ENCODE assay signal across 1 cellular context in genomic region chr16:4664538-4665418, GRCh38.
TF ChIP-seq lines count a peak whose summit lies in the region.

No MANE protein-coding gene starts in this region.

TF ChIP-seq in H1, 55 proteins besides CTCF, POLR2A, EP300 and RAD21 (continued from another document):
- TF ChIP-seq BCL11A (IDR thresholded peaks at IDR 0.05; ENCODE audit: low read depth in 2 of 2, low read length in 2 of 2) (no peak), SIX5 (IDR thresholded peaks at IDR 0.05; ENCODE audit: low read depth, low read length) (no peak), ATF3 (IDR thresholded peaks at IDR 0.05; ENCODE audit: insufficient read depth, low read depth, low read length) (no peak), YY1 (IDR thresholded peaks at IDR 0.05; ENCODE audit: low read depth, low read length) (no peak)
- TF ChIP-seq, protein P1, sequence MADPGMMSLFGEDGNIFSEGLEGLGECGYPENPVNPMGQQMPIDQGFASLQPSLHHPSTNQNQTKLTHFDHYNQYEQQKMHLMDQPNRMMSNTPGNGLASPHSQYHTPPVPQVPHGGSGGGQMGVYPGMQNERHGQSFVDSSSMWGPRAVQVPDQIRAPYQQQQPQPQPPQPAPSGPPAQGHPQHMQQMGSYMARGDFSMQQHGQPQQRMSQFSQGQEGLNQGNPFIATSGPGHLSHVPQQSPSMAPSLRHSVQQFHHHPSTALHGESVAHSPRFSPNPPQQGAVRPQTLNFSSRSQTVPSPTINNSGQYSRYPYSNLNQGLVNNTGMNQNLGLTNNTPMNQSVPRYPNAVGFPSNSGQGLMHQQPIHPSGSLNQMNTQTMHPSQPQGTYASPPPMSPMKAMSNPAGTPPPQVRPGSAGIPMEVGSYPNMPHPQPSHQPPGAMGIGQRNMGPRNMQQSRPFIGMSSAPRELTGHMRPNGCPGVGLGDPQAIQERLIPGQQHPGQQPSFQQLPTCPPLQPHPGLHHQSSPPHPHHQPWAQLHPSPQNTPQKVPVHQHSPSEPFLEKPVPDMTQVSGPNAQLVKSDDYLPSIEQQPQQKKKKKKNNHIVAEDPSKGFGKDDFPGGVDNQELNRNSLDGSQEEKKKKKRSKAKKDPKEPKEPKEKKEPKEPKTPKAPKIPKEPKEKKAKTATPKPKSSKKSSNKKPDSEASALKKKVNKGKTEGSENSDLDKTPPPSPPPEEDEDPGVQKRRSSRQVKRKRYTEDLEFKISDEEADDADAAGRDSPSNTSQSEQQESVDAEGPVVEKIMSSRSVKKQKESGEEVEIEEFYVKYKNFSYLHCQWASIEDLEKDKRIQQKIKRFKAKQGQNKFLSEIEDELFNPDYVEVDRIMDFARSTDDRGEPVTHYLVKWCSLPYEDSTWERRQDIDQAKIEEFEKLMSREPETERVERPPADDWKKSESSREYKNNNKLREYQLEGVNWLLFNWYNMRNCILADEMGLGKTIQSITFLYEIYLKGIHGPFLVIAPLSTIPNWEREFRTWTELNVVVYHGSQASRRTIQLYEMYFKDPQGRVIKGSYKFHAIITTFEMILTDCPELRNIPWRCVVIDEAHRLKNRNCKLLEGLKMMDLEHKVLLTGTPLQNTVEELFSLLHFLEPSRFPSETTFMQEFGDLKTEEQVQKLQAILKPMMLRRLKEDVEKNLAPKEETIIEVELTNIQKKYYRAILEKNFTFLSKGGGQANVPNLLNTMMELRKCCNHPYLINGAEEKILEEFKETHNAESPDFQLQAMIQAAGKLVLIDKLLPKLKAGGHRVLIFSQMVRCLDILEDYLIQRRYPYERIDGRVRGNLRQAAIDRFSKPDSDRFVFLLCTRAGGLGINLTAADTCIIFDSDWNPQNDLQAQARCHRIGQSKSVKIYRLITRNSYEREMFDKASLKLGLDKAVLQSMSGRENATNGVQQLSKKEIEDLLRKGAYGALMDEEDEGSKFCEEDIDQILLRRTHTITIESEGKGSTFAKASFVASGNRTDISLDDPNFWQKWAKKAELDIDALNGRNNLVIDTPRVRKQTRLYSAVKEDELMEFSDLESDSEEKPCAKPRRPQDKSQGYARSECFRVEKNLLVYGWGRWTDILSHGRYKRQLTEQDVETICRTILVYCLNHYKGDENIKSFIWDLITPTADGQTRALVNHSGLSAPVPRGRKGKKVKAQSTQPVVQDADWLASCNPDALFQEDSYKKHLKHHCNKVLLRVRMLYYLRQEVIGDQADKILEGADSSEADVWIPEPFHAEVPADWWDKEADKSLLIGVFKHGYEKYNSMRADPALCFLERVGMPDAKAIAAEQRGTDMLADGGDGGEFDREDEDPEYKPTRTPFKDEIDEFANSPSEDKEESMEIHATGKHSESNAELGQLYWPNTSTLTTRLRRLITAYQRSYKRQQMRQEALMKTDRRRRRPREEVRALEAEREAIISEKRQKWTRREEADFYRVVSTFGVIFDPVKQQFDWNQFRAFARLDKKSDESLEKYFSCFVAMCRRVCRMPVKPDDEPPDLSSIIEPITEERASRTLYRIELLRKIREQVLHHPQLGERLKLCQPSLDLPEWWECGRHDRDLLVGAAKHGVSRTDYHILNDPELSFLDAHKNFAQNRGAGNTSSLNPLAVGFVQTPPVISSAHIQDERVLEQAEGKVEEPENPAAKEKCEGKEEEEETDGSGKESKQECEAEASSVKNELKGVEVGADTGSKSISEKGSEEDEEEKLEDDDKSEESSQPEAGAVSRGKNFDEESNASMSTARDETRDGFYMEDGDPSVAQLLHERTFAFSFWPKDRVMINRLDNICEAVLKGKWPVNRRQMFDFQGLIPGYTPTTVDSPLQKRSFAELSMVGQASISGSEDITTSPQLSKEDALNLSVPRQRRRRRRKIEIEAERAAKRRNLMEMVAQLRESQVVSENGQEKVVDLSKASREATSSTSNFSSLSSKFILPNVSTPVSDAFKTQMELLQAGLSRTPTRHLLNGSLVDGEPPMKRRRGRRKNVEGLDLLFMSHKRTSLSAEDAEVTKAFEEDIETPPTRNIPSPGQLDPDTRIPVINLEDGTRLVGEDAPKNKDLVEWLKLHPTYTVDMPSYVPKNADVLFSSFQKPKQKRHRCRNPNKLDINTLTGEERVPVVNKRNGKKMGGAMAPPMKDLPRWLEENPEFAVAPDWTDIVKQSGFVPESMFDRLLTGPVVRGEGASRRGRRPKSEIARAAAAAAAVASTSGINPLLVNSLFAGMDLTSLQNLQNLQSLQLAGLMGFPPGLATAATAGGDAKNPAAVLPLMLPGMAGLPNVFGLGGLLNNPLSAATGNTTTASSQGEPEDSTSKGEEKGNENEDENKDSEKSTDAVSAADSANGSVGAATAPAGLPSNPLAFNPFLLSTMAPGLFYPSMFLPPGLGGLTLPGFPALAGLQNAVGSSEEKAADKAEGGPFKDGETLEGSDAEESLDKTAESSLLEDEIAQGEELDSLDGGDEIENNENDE (IDR thresholded peaks at IDR 0.05; ENCODE audit: insufficient replicate concordance, low read length): no peak
